21 cellular contexts compared by ENCODE assay signal in genomic region chr12:71007736-71008449, GRCh38.
"Had no signal": no experiment of that assay in that cellular context is flagged by ENCODE, and none has a peak within 500 bp of the region (broad histone marks: within the 10 kb centered on the region; RNA-seq: fewer than 3 reads in every experiment).

No MANE protein-coding gene starts in this region.

- H3K4me1 ChIP-seq: body of pancreas, left lung, prostate gland had no signal

- H3K9me3 ChIP-seq: body of pancreas, left lung, prostate gland, tibial nerve had no signal

- H3K4me2 ChIP-seq: hepatocyte had no signal

- DNase-seq: activated CD4-positive, alpha-beta T cell treated with anti-CD3 and anti-CD28 coated beads, Interleukin-2, amount 50 U/mL, for 1 hour; activated CD8-positive, alpha-beta T cell treated with anti-CD3 and anti-CD28 coated beads, Interleukin-2, amount 10 ng/mL, durations not matched to agents 7 days and 5 days; activated gamma-delta T cell treated with Interleukin-2 at 50 U/mL for 16 hours; anterior cingulate cortex; body of pancreas; caudate nucleus; effector CD4-positive, alpha-beta T cell; foreskin melanocyte; glutamatergic neuron; kidney glomerular epithelial cell; left lung; midbrain; natural killer cell; stimulated activated CD4-positive, alpha-beta T cell treated with anti-CD3 and anti-CD28 coated beads, Interleukin-12 subunit alpha, Interleukin-12 subunit beta, amount 100 ng/mL, for 4 hours had no signal

- H3K4me1 Mint-ChIP-seq: activated naive CD4-positive, alpha-beta T cell treated with anti-CD3 and anti-CD28 coated beads, Interleukin-2, amount 50 U/mL, for 24 hours; natural killer cell had no signal

- H3K4me3 Mint-ChIP-seq: activated CD8-positive, alpha-beta T cell treated with anti-CD3 and anti-CD28 coated beads, Interleukin-2, amount 10 ng/mL, durations not matched to agents 7 days and 5 days; activated naive CD4-positive, alpha-beta T cell treated with anti-CD3 and anti-CD28 coated beads, Interleukin-2, amount 50 U/mL, for 24 hours; dendritic cell treated with granulocyte-macrophage colony-stimulating factor and Interleukin-4, amounts not matched to agents 40 ng/mL and 50 ng/mL, for 4 days; natural killer cell; stimulated activated naive CD8-positive, alpha-beta T cell treated with anti-CD3 and anti-CD28 coated beads, Interleukin-15, Interleukin-2, amounts not matched to agents 100 ng/mL and 50 ng/mL, for 24 hours had no signal

- H3K9me3 Mint-ChIP-seq: activated naive CD4-positive, alpha-beta T cell treated with anti-CD3 and anti-CD28 coated beads, Interleukin-2, amount 50 U/mL, for 24 hours; dendritic cell treated with granulocyte-macrophage colony-stimulating factor and Interleukin-4, amounts not matched to agents 40 ng/mL and 50 ng/mL, for 4 days; stimulated activated naive CD8-positive, alpha-beta T cell treated with anti-CD3 and anti-CD28 coated beads, Interleukin-15, Interleukin-2, amounts not matched to agents 100 ng/mL and 50 ng/mL, for 24 hours had no signal

- H3K36me3 Mint-ChIP-seq: activated naive CD4-positive, alpha-beta T cell treated with anti-CD3 and anti-CD28 coated beads, Interleukin-2, amount 50 U/mL, for 24 hours; natural killer cell had no signal

- H3K27me3 Mint-ChIP-seq: activated naive CD4-positive, alpha-beta T cell treated with anti-CD3 and anti-CD28 coated beads, Interleukin-2, amount 50 U/mL, for 24 hours; dendritic cell treated with granulocyte-macrophage colony-stimulating factor and Interleukin-4, amounts not matched to agents 40 ng/mL and 50 ng/mL, for 4 days; stimulated activated naive CD8-positive, alpha-beta T cell treated with anti-CD3 and anti-CD28 coated beads, Interleukin-15, Interleukin-2, amounts not matched to agents 100 ng/mL and 50 ng/mL, for 24 hours had no signal

- H3K36me3 ChIP-seq: left lung, prostate gland, tibial nerve had no signal

- H3K27ac ChIP-seq: body of pancreas, hepatocyte, left lung, prostate gland, tibial nerve had no signal

- H3K27me3 ChIP-seq: body of pancreas, hepatocyte, left lung, tibial nerve had no signal

- H3K4me3 ChIP-seq: body of pancreas, hepatocyte, left lung, prostate gland, tibial nerve had no signal

- H3K27ac Mint-ChIP-seq: activated CD8-positive, alpha-beta T cell treated with anti-CD3 and anti-CD28 coated beads, Interleukin-2, amount 10 ng/mL, durations not matched to agents 7 days and 5 days; activated naive CD4-positive, alpha-beta T cell treated with anti-CD3 and anti-CD28 coated beads, Interleukin-2, amount 50 U/mL, for 24 hours; dendritic cell treated with granulocyte-macrophage colony-stimulating factor and Interleukin-4, amounts not matched to agents 40 ng/mL and 50 ng/mL, for 4 days; natural killer cell; stimulated activated naive CD8-positive, alpha-beta T cell treated with anti-CD3 and anti-CD28 coated beads, Interleukin-15, Interleukin-2, amounts not matched to agents 100 ng/mL and 50 ng/mL, for 24 hours had no signal

- H2AFZ ChIP-seq: hepatocyte had no signal

- H3K79me2 ChIP-seq: hepatocyte had no signal

- ATAC-seq: activated CD4-positive, CD25-positive, alpha-beta regulatory T cell treated with anti-CD3 and anti-CD28 coated beads, Interleukin-2, amount 50 U/mL, for 24 hours; activated CD8-positive, alpha-beta T cell treated with anti-CD3 and anti-CD28 coated beads, Interleukin-2, amount 10 ng/mL, durations not matched to agents 7 days and 5 days; body of pancreas; left lung; natural killer cell had no signal
